ENCODE assay signal across 8 cellular contexts in genomic region chr1:200194477-200194876, GRCh38.
"Had no signal": no experiment of that assay in that cellular context is flagged by ENCODE, and none has a peak within 500 bp of the region (broad histone marks: within the 10 kb centered on the region; RNA-seq: fewer than 3 reads in every experiment).

No MANE protein-coding gene starts in this region.

- H3K9me3 ChIP-seq: HAP-1 had no signal

- H3K4me3 ChIP-seq: HAP-1, K562 had no signal

- ATAC-seq: HCT116, HepG2, K562 had no signal

- DNase-seq: GOT3, H7, HFFc6 had no signal

- H3K27ac Mint-ChIP-seq: HFFc6 had no signal

- H3K27ac ChIP-seq: HL-60 had no signal

- FAIRE-seq: HepG2, K562 had no signal

- H3K4me3 Mint-ChIP-seq: HFFc6 had no signal

- H3K36me3 ChIP-seq: HAP-1 had no signal

- H3K4me1 ChIP-seq: HAP-1 had no signal
